ENCODE assay signal across 26 cellular contexts in genomic region chr22:48869161-48869560, GRCh38.
"Had no signal": no experiment of that assay in that cellular context is flagged by ENCODE, and none has a peak within 500 bp of the region (broad histone marks: within the 10 kb centered on the region; RNA-seq: fewer than 3 reads in every experiment).

No MANE protein-coding gene starts in this region.

- H3K27ac ChIP-seq: adrenal gland, SJSA1 had no signal

- DNase-seq: activated CD4-positive, alpha-beta memory T cell treated with anti-CD3 and anti-CD28 coated beads for 36 hours; activated CD4-positive, alpha-beta T cell treated with anti-CD3 and anti-CD28 coated beads, Interleukin-2, amount 10 ng/mL, durations not matched to agents 7 days and 5 days; activated CD8-positive, alpha-beta memory T cell treated with anti-CD3 and anti-CD28 coated beads for 24 hours; activated naive CD4-positive, alpha-beta T cell treated with anti-CD3 and anti-CD28 coated beads, Interleukin-2, amount 50 U/mL, for 16 hours; activated naive CD8-positive, alpha-beta T cell treated with anti-CD3 and anti-CD28 coated beads, Interleukin-2, amount 10 ng/mL, durations not matched to agents 7 days and 5 days; activated T-cell treated with anti-CD3 and anti-CD28 coated beads for 4 hours; activated T-cell treated with anti-CD3 and anti-CD28 coated beads, Interleukin-2, amount 50 U/mL, for 48 hours; adrenal gland; anterior cingulate cortex; KG1; NCI-H1092; NCI-H1417 treated with DMSO at 0.1 percent for 48 hours; NCI-H1694 treated with DMSO at 0.1 percent for 48 hours; NCI-H2029 treated with DMSO at 0.1 percent for 48 hours; NCI-H345; NCI-H510A; NCI-H526 treated with DMSO at 0.1 percent for 48 hours; NK-92 treated with Interleukin-12 subunit alpha and Interleukin-12 subunit beta, amount 100 ng/mL, for 24 hours; OCI-M1; RPMI8226; SHP77; T-helper 9 cell had no signal

- H3K36me3 ChIP-seq: adrenal gland, SJSA1 had no signal

- ATAC-seq: activated T-helper 17 cell treated with anti-CD3 and anti-CD28 coated beads, Interleukin-2, amount 50 U/mL, for 72 hours; Panc1; WTC11 had no signal

- H3K4me3 ChIP-seq: adrenal gland, SJSA1 had no signal

- H3K27me3 ChIP-seq: adrenal gland, SJSA1 had no signal

- H3K9me3 ChIP-seq: adrenal gland, SJSA1 had no signal

- H3K4me1 ChIP-seq: adrenal gland, SJSA1 had no signal
